8 cellular contexts compared by ENCODE assay signal in the genomic region with DNA sequence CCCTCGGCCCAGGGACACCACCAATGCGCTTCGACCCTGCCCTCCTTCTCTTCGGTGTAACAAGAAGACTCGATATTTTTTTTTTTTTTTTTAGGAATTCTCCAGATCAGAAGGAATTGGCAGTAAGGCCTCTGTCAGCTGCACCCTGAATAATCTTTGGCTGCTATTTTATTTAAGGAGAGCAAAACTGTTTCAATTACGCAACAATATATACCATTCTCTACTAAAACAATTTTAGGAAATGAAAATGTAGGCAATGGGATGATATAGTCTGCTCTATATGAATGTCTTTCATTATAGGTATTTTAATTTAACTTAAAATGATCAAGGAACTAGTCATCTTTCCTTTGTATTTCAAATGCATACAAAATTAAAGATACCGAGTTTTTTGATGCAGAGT. TPM values are rescaled to one million over a fixed set of nuclear protein-coding genes. Genes with fewer than 3 reads are reported as not detected.
DNase-seq lines count a peak whose midpoint lies in the region; ATAC-seq lines count a peak whose summit lies in the region.

No MANE protein-coding gene starts in this region.

- ATAC-seq in activated CD4-positive, alpha-beta T cell treated with anti-CD3 and anti-CD28 coated beads for 36 hours: no peak
- ATAC-seq in stimulated activated naive CD8-positive, alpha-beta T cell treated with anti-CD3 and anti-CD28 coated beads, Interleukin-15, amount 100 ng/mL, for 72 hours: no peak

- POLR2A ChIA-PET in activated CD4-positive, alpha-beta T cell treated with anti-CD3 and anti-CD28 coated beads for 36 hours (lab: Charles Lee): interaction anchor here (0.6 kb wide), 1 partner anchor 14 kb away, joined by 3 read pairs; no protein-coding TSS in a partner anchor

- H3K4me1 Mint-ChIP-seq in activated CD4-positive, alpha-beta T cell treated with anti-CD3 and anti-CD28 coated beads for 36 hours: peaks cover 11% of the 10 kb centered on the region
- peaks cover 17% of the 10 kb centered on the region for H3K4me1 Mint-ChIP-seq in activated T-helper 2 cell treated with anti-CD3 and anti-CD28 coated beads, Interferon-gamma antibody, Interleukin-2, Interleukin-4, amounts not matched to agents 10 μg/mL and 5 μg/mL and 100 μg/mL, durations not matched to agents 14 hours and 24 hours and 36 hours (ENCODE audit: low read depth)
- H3K4me1 Mint-ChIP-seq in stimulated activated naive CD8-positive, alpha-beta T cell treated with anti-CD3 and anti-CD28 coated beads, Interleukin-15, amount 100 ng/mL, for 72 hours: peaks cover 21% of the 10 kb centered on the region

- H3K27ac Mint-ChIP-seq in activated CD4-positive, alpha-beta T cell treated with anti-CD3 and anti-CD28 coated beads for 36 hours: no peak overlapping the region
- peak overlapping the region; percentile 86 for H3K27ac Mint-ChIP-seq in activated T-helper 2 cell treated with anti-CD3 and anti-CD28 coated beads, Interferon-gamma antibody, Interleukin-2, Interleukin-4, amounts not matched to agents 10 μg/mL and 5 μg/mL and 100 μg/mL, durations not matched to agents 14 hours and 24 hours and 36 hours
- peak overlapping the region in 1 of 2 donors; percentile 74 for H3K27ac Mint-ChIP-seq in stimulated activated naive CD8-positive, alpha-beta T cell treated with anti-CD3 and anti-CD28 coated beads, Interleukin-15, amount 100 ng/mL, for 72 hours

- H3K27me3 ChIP-seq in layer of hippocampus (ENCODE audit: control insufficient read depth, insufficient read depth, low read length): no peaks in the 10 kb centered on the region

- no peaks in the 10 kb centered on the region for H3K36me3 Mint-ChIP-seq in activated CD4-positive, alpha-beta T cell treated with anti-CD3 and anti-CD28 coated beads for 36 hours (ENCODE audit: low read depth)
- H3K36me3 Mint-ChIP-seq in activated T-helper 2 cell treated with anti-CD3 and anti-CD28 coated beads, Interferon-gamma antibody, Interleukin-2, Interleukin-4, amounts not matched to agents 10 μg/mL and 5 μg/mL and 100 μg/mL, durations not matched to agents 14 hours and 24 hours and 36 hours (ENCODE audit: low read depth): no peaks in the 10 kb centered on the region

- no peak for DNase-seq in activated CD4-positive, alpha-beta T cell treated with anti-CD3 and anti-CD28 coated beads for 36 hours
- no peak for DNase-seq in activated CD4-positive, alpha-beta T cell treated with anti-CD3 and anti-CD28 coated beads, Interleukin-2, amount 50 U/mL, for 4 hours
- no peak for DNase-seq in activated T-helper 2 cell treated with anti-CD3 and anti-CD28 coated beads, Interferon-gamma antibody, Interleukin-2, Interleukin-4, amounts not matched to agents 10 μg/mL and 5 μg/mL and 100 μg/mL, durations not matched to agents 14 hours and 24 hours and 36 hours (ENCODE audit: low spot score)
- no peak for DNase-seq in stimulated activated naive CD8-positive, alpha-beta T cell treated with anti-CD3 and anti-CD28 coated beads, Interleukin-15, amount 100 ng/mL, for 72 hours
- DNase-seq in DMS 273 treated with DMSO at 0.1 percent for 48 hours (lab: John Stamatoyannopoulos, UW) (no peak), NCI-H526 treated with DMSO at 0.1 percent for 48 hours (lab: John Stamatoyannopoulos, UW) (no peak), anterior cingulate cortex (lab: John Stamatoyannopoulos, UW) (no peak)

- intact Hi-C loops in activated CD4-positive, alpha-beta T cell treated with anti-CD3 and anti-CD28 coated beads for 36 hours (cut with DNase I, micrococcal nuclease): loop anchor here (1.0 kb wide), 4 partner anchors 12 to 20 kb away; partner anchors contain the start of genes C20orf96 (in 1 of the 2) and SOX12 (in 1 of the 2)
- intact Hi-C loops in activated T-helper 2 cell treated with anti-CD3 and anti-CD28 coated beads, Interferon-gamma antibody, Interleukin-2, Interleukin-4, amounts not matched to agents 10 μg/mL and 5 μg/mL and 100 μg/mL, durations not matched to agents 14 hours and 24 hours and 36 hours (cut with micrococcal nuclease): loop anchor here (1.0 kb wide), 1 partner anchor 14 kb away; no protein-coding TSS in a partner anchor

- H3K27me3 Mint-ChIP-seq in activated CD4-positive, alpha-beta T cell treated with anti-CD3 and anti-CD28 coated beads for 36 hours: no peaks in the 10 kb centered on the region
- H3K27me3 Mint-ChIP-seq in activated T-helper 2 cell treated with anti-CD3 and anti-CD28 coated beads, Interferon-gamma antibody, Interleukin-2, Interleukin-4, amounts not matched to agents 10 μg/mL and 5 μg/mL and 100 μg/mL, durations not matched to agents 14 hours and 24 hours and 36 hours (ENCODE audit: low read depth): no peaks in the 10 kb centered on the region
- H3K27me3 Mint-ChIP-seq in stimulated activated naive CD8-positive, alpha-beta T cell treated with anti-CD3 and anti-CD28 coated beads, Interleukin-15, amount 100 ng/mL, for 72 hours: no peaks in the 10 kb centered on the region

- peak overlapping the region; percentile 96 for H3K27ac ChIP-seq in layer of hippocampus (ENCODE audit: low read depth, low read length)

- CTCF ChIA-PET in activated CD4-positive, alpha-beta T cell treated with anti-CD3 and anti-CD28 coated beads for 36 hours (lab: Charles Lee): interaction anchor here (0.8 to 1.8 kb wide), 4 partner anchors 9 to 153 kb away, joined by 3 to 9 read pairs (median 4); no protein-coding TSS in a partner anchor

- peak overlapping the region; percentile 56 for H3K4me3 Mint-ChIP-seq in activated CD4-positive, alpha-beta T cell treated with anti-CD3 and anti-CD28 coated beads for 36 hours
- H3K4me3 Mint-ChIP-seq in activated T-helper 2 cell treated with anti-CD3 and anti-CD28 coated beads, Interferon-gamma antibody, Interleukin-2, Interleukin-4, amounts not matched to agents 10 μg/mL and 5 μg/mL and 100 μg/mL, durations not matched to agents 14 hours and 24 hours and 36 hours (ENCODE audit: low read depth): peak overlapping the region; percentile 78
- peak overlapping the region; percentile 88 to 92 for H3K4me3 Mint-ChIP-seq in stimulated activated naive CD8-positive, alpha-beta T cell treated with anti-CD3 and anti-CD28 coated beads, Interleukin-15, amount 100 ng/mL, for 72 hours

- H3K9me3 Mint-ChIP-seq in activated CD4-positive, alpha-beta T cell treated with anti-CD3 and anti-CD28 coated beads for 36 hours (ENCODE audit: low read depth): no peaks in the 10 kb centered on the region
- H3K9me3 Mint-ChIP-seq in activated T-helper 2 cell treated with anti-CD3 and anti-CD28 coated beads, Interferon-gamma antibody, Interleukin-2, Interleukin-4, amounts not matched to agents 10 μg/mL and 5 μg/mL and 100 μg/mL, durations not matched to agents 14 hours and 24 hours and 36 hours: no peaks in the 10 kb centered on the region
- no peaks in the 10 kb centered on the region for H3K9me3 Mint-ChIP-seq in stimulated activated naive CD8-positive, alpha-beta T cell treated with anti-CD3 and anti-CD28 coated beads, Interleukin-15, amount 100 ng/mL, for 72 hours

RNA-seq across cellular contexts. Expression of gene ZCCHC3, which starts 13.3 kb away (rescaled TPM):
- 10 to 100 TPM; 15.6 to 16.4 TPM for total RNA-seq in activated CD4-positive, alpha-beta T cell treated with anti-CD3 and anti-CD28 coated beads for 36 hours
- total RNA-seq in activated T-helper 2 cell treated with anti-CD3 and anti-CD28 coated beads, Interferon-gamma antibody, Interleukin-2, Interleukin-4, amounts not matched to agents 10 μg/mL and 5 μg/mL and 100 μg/mL, durations not matched to agents 14 hours and 24 hours and 36 hours: 26.9 and 27.6 TPM in 2 replicates

RNA-seq across cellular contexts. Expression of gene SOX12, which starts 14.7 kb away (rescaled TPM):
- 1 to 10 TPM; 8.1 to 8.5 TPM for total RNA-seq in activated CD4-positive, alpha-beta T cell treated with anti-CD3 and anti-CD28 coated beads for 36 hours
- total RNA-seq in activated T-helper 2 cell treated with anti-CD3 and anti-CD28 coated beads, Interferon-gamma antibody, Interleukin-2, Interleukin-4, amounts not matched to agents 10 μg/mL and 5 μg/mL and 100 μg/mL, durations not matched to agents 14 hours and 24 hours and 36 hours: 14.4 and 15.0 TPM in 2 replicates

RNA-seq across cellular contexts. Expression of gene C20orf96, which starts 20.1 kb away (rescaled TPM):
- 1 to 10 TPM; 7.0 to 8.1 TPM for total RNA-seq in activated CD4-positive, alpha-beta T cell treated with anti-CD3 and anti-CD28 coated beads for 36 hours
- total RNA-seq in activated T-helper 2 cell treated with anti-CD3 and anti-CD28 coated beads, Interferon-gamma antibody, Interleukin-2, Interleukin-4, amounts not matched to agents 10 μg/mL and 5 μg/mL and 100 μg/mL, durations not matched to agents 14 hours and 24 hours and 36 hours: 7.6 and 9.5 TPM in 2 replicates

RNA-seq across cellular contexts. Expression of gene NRSN2, which starts 36.3 kb away (rescaled TPM):
- 1 to 10 TPM; 5.2 to 7.5 TPM for total RNA-seq in activated CD4-positive, alpha-beta T cell treated with anti-CD3 and anti-CD28 coated beads for 36 hours
- total RNA-seq in activated T-helper 2 cell treated with anti-CD3 and anti-CD28 coated beads, Interferon-gamma antibody, Interleukin-2, Interleukin-4, amounts not matched to agents 10 μg/mL and 5 μg/mL and 100 μg/mL, durations not matched to agents 14 hours and 24 hours and 36 hours: 5.9 and 7.1 TPM in 2 replicates

RNA-seq across cellular contexts. Expression of gene DEFB132, which starts 53.1 kb away (rescaled TPM):
- not detected for total RNA-seq in activated CD4-positive, alpha-beta T cell treated with anti-CD3 and anti-CD28 coated beads for 36 hours
- not detected in 2 replicates for total RNA-seq in activated T-helper 2 cell treated with anti-CD3 and anti-CD28 coated beads, Interferon-gamma antibody, Interleukin-2, Interleukin-4, amounts not matched to agents 10 μg/mL and 5 μg/mL and 100 μg/mL, durations not matched to agents 14 hours and 24 hours and 36 hours
